ENCODE assay signal across 8 cellular contexts in genomic region chr7:30938435-30939316, GRCh38. TPM values are rescaled to one million over a fixed set of nuclear protein-coding genes. Genes with fewer than 3 reads are reported as not detected.
A peak's percentile ranks its signal among the peaks of the same experiment; 100 is the strongest.
DNase-seq lines count a peak whose midpoint lies in the region; ATAC-seq and TF ChIP-seq lines count a peak whose summit lies in the region.

No MANE protein-coding gene starts in this region.

- no peaks in the 10 kb centered on the region for H3K36me3 ChIP-seq in BE2C

- TF ChIP-seq CTCF in BE2C (IDR thresholded peaks at IDR 0.05; ENCODE audit: low read depth, low read length) = peak; percentile 95

- peaks cover 9% of the 10 kb centered on the region for H3K27me3 ChIP-seq in BE2C

- ATAC-seq in GM18907 (IDR thresholded peaks at IDR 0.05; ENCODE audit: unreplicated experiment) (peak; percentile 85), HG03139 (IDR thresholded peaks at IDR 0.05; ENCODE audit: unreplicated experiment) (peak; percentile 78), memory B cell (ENCODE audit: low read depth) (peak; percentile 31)

- CTCF ChIA-PET in activated CD4-positive, alpha-beta T cell treated with anti-CD3 and anti-CD28 coated beads, Interleukin-2, amount 10 ng/mL, durations not matched to agents 7 days and 5 days (lab: Charles Lee) = interaction anchor here (0.6 to 1.7 kb wide), 8 partner anchors 9 to 808 kb away, joined by 3 to 10 read pairs (median 4); no protein-coding TSS in a partner anchor

- H3K9me3 Mint-ChIP-seq in activated CD4-positive, alpha-beta T cell treated with anti-CD3 and anti-CD28 coated beads, Interleukin-2, amount 10 ng/mL, durations not matched to agents 7 days and 5 days = no peaks in the 10 kb centered on the region
- H3K9me3 Mint-ChIP-seq in memory B cell = no peaks in the 10 kb centered on the region

- H3K4me3 Mint-ChIP-seq in activated CD4-positive, alpha-beta T cell treated with anti-CD3 and anti-CD28 coated beads, Interleukin-2, amount 10 ng/mL, durations not matched to agents 7 days and 5 days = no peak overlapping the region
- no peak overlapping the region for H3K4me3 Mint-ChIP-seq in memory B cell

- no peaks in the 10 kb centered on the region for H3K9me3 ChIP-seq in BE2C

- no peak overlapping the region for H3K27ac Mint-ChIP-seq in activated CD4-positive, alpha-beta T cell treated with anti-CD3 and anti-CD28 coated beads, Interleukin-2, amount 10 ng/mL, durations not matched to agents 7 days and 5 days
- H3K27ac Mint-ChIP-seq in memory B cell = no peak overlapping the region

- H3K4me3 ChIP-seq in BE2C (ENCODE audit: low read depth, low read length) = peak overlapping the region; percentile 57

- H3K4me1 Mint-ChIP-seq in activated CD4-positive, alpha-beta T cell treated with anti-CD3 and anti-CD28 coated beads, Interleukin-2, amount 10 ng/mL, durations not matched to agents 7 days and 5 days = no peaks in the 10 kb centered on the region
- H3K4me1 Mint-ChIP-seq in memory B cell = no peaks in the 10 kb centered on the region

- H3K4me1 ChIP-seq in BE2C = no peaks in the 10 kb centered on the region

- DNase-seq in BE2C (peak; percentile 93), NCI-H345 treated with DMSO at 0.1 percent for 48 hours (lab: John Stamatoyannopoulos, UW; ENCODE audit: unreplicated experiment) (peak; percentile 73), memory B cell (ENCODE audit: low spot score in 2 of 2) (peak; percentile 38 to 42)
- DNase-seq in activated CD4-positive, alpha-beta T cell treated with anti-CD3 and anti-CD28 coated beads, Interleukin-2, amount 10 ng/mL, durations not matched to agents 7 days and 5 days = peak; percentile 68
- DNase-seq in effector CD8-positive, alpha-beta T cell (lab: John Stamatoyannopoulos, UW) = peak; percentile 31
- peak; percentile 23 to 30 for DNase-seq in stimulated activated CD8-positive, alpha-beta memory T cell treated with anti-CD3 and anti-CD28 coated beads, Interleukin-2, amount 100 ng/mL, for 1 hour (ENCODE audit: low read depth in 2 of 2)

- H3K27me3 Mint-ChIP-seq in activated CD4-positive, alpha-beta T cell treated with anti-CD3 and anti-CD28 coated beads, Interleukin-2, amount 10 ng/mL, durations not matched to agents 7 days and 5 days = peaks cover 33% of the 10 kb centered on the region
- H3K27me3 Mint-ChIP-seq in memory B cell = peaks cover 4% of the 10 kb centered on the region

- no peaks in the 10 kb centered on the region for H3K36me3 Mint-ChIP-seq in activated CD4-positive, alpha-beta T cell treated with anti-CD3 and anti-CD28 coated beads, Interleukin-2, amount 10 ng/mL, durations not matched to agents 7 days and 5 days (ENCODE audit: low read depth)
- H3K36me3 Mint-ChIP-seq in memory B cell = no peaks in the 10 kb centered on the region

- POLR2A ChIA-PET in activated CD4-positive, alpha-beta T cell treated with anti-CD3 and anti-CD28 coated beads, Interleukin-2, amount 10 ng/mL, durations not matched to agents 7 days and 5 days (lab: Charles Lee) = no interaction called here

RNA-seq across cellular contexts. Expression of gene GHRHR, which starts 25.1 kb away (rescaled TPM):
- 0.97 TPM for polyA plus RNA-seq in BE2C (2012; ENCODE audit: insufficient read depth, insufficient read length, low read depth)
- total RNA-seq in activated CD4-positive, alpha-beta T cell treated with anti-CD3 and anti-CD28 coated beads, Interleukin-2, amount 10 ng/mL, durations not matched to agents 7 days and 5 days = not detected

RNA-seq across cellular contexts. Expression of gene AQP1, which starts 27.0 kb away (rescaled TPM):
- polyA plus RNA-seq in BE2C (2012; ENCODE audit: insufficient read depth, insufficient read length, low read depth) = 6.1 TPM
- under 1 TPM; 0.12 to 0.21 TPM for total RNA-seq in activated CD4-positive, alpha-beta T cell treated with anti-CD3 and anti-CD28 coated beads, Interleukin-2, amount 10 ng/mL, durations not matched to agents 7 days and 5 days

Comparison
In these comparisons a context has a peak if more than half of its experiments do, and no peak if none do; other contexts are left out.
1. Peak in every context shown above with its lines: DNase-seq, ATAC-seq and H3K4me3 ChIP-seq.
2. DNase-seq: peak in every context shown above with its lines; median percentile 93 in BE2C; 73 in NCI-H345 treated with DMSO at 0.1 percent for 48 hours; 68 in activated CD4-positive, alpha-beta T cell treated with anti-CD3 and anti-CD28 coated beads, Interleukin-2, amount 10 ng/mL, durations not matched to agents 7 days and 5 days; 40 in memory B cell; 31 in effector CD8-positive, alpha-beta T cell; 26 in stimulated activated CD8-positive, alpha-beta memory T cell treated with anti-CD3 and anti-CD28 coated beads, Interleukin-2, amount 100 ng/mL, for 1 hour.
3. ATAC-seq: peak in every context shown above with its lines; median percentile 85 in GM18907; 78 in HG03139; 31 in memory B cell.